ENCODE assay signal across 27 cellular contexts in the genomic region with DNA sequence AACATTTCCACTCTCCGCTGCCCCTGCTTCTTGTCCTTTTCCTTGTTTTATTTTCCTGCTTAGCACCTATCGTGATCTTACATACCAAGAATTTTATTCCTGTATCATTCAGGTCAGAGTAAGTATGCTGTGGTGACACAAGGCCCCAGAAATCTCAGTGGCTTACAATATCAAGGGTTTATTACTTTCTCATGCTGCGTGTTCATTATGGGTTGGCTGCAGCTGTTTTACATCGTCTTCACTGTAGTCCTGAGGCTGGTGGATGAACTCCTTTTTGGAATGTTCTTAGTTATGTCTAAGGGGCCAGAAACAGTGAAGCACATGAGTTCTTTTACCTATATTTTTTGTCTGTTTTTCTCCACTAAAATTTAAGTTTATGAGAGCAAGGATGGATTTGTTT.
"Had no signal": no experiment of that assay in that cellular context is flagged by ENCODE, and none has a peak within 500 bp of the region (broad histone marks: within the 10 kb centered on the region; RNA-seq: fewer than 3 reads in every experiment).

No MANE protein-coding gene starts in this region.

- DNase-seq: activated B cell treated with CpG ODN at 0.5 μM for 24 hours; activated CD4-positive, alpha-beta T cell treated with anti-CD3 and anti-CD28 coated beads for 1 hour; activated CD4-positive, alpha-beta T cell treated with anti-CD3 and anti-CD28 coated beads, Interleukin-2, amount 10 ng/mL, durations not matched to agents 24 days and 14 days; activated CD4-positive, alpha-beta T cell treated with anti-CD3 and anti-CD28 coated beads, Interleukin-2, amount 50 U/mL, for 48 hours; activated CD8-positive, alpha-beta memory T cell treated with anti-CD3 and anti-CD28 coated beads, Interleukin-2, amount 10 ng/mL, durations not matched to agents 7 days and 5 days; activated effector memory CD4-positive, alpha-beta T cell treated with anti-CD3 and anti-CD28 coated beads, Interleukin-2, amount 50 U/mL, for 16 hours; activated naive CD4-positive, alpha-beta T cell treated with Interleukin-2 at 50 U/mL for 16 hours; activated naive CD8-positive, alpha-beta T cell treated with anti-CD3 and anti-CD28 coated beads, Interleukin-2, amount 50 U/mL, for 24 hours; activated T-cell treated with anti-CD3 and anti-CD28 coated beads, Interleukin-2, amount 50 U/mL, for 24 hours; amniotic stem cell; brain microvascular endothelial cell; Kasumi-1; KBM-7; NCI-H1092; NCI-H1417; NCI-H2029; NCI-H446; NCI-H524; PC-3; SHP77 treated with DMSO at 0.1 percent for 48 hours; T-cell; T-helper 2 cell; T1000 had no signal

- H3K36me3 Mint-ChIP-seq: activated CD8-positive, alpha-beta memory T cell treated with anti-CD3 and anti-CD28 coated beads, Interleukin-2, amount 10 ng/mL, durations not matched to agents 7 days and 5 days; activated naive CD4-positive, alpha-beta T cell treated with anti-CD3 and anti-CD28 coated beads, Interleukin-2, amount 50 U/mL, for 72 hours had no signal

- H3K4me3 Mint-ChIP-seq: activated B cell treated with CpG ODN at 0.5 μM for 24 hours; activated CD4-positive, alpha-beta T cell treated with anti-CD3 and anti-CD28 coated beads, Interleukin-2, amount 10 ng/mL, durations not matched to agents 24 days and 14 days; activated CD8-positive, alpha-beta memory T cell treated with anti-CD3 and anti-CD28 coated beads, Interleukin-2, amount 10 ng/mL, durations not matched to agents 7 days and 5 days; activated naive CD8-positive, alpha-beta T cell treated with anti-CD3 and anti-CD28 coated beads, Interleukin-2, amount 50 U/mL, for 24 hours; activated T-cell treated with anti-CD3 and anti-CD28 coated beads, Interleukin-2, amount 50 U/mL, for 24 hours; T-cell had no signal

- H3K27me3 Mint-ChIP-seq: activated B cell treated with CpG ODN at 0.5 μM for 24 hours; activated CD8-positive, alpha-beta memory T cell treated with anti-CD3 and anti-CD28 coated beads, Interleukin-2, amount 10 ng/mL, durations not matched to agents 7 days and 5 days; activated naive CD8-positive, alpha-beta T cell treated with anti-CD3 and anti-CD28 coated beads, Interleukin-2, amount 50 U/mL, for 24 hours; activated T-cell treated with anti-CD3 and anti-CD28 coated beads, Interleukin-2, amount 50 U/mL, for 24 hours; T-cell had no signal

- ATAC-seq: activated CD8-positive, alpha-beta memory T cell treated with anti-CD3 and anti-CD28 coated beads, Interleukin-2, amount 10 ng/mL, durations not matched to agents 7 days and 5 days; activated naive CD4-positive, alpha-beta T cell treated with anti-CD3 and anti-CD28 coated beads, Interleukin-2, amount 50 U/mL, for 72 hours; activated naive CD8-positive, alpha-beta T cell treated with anti-CD3 and anti-CD28 coated beads, Interleukin-2, amount 50 U/mL, for 24 hours; PC-3; T-cell had no signal

- H3K27ac ChIP-seq: ascending aorta, brain microvascular endothelial cell, cardiac muscle cell had no signal

- H3K9me3 ChIP-seq: ascending aorta had no signal

- FAIRE-seq: TTC549 had no signal

- H3K4me3 ChIP-seq: ascending aorta, cardiac muscle cell had no signal

- H3K4me1 Mint-ChIP-seq: activated B cell treated with CpG ODN at 0.5 μM for 24 hours; activated CD4-positive, alpha-beta T cell treated with anti-CD3 and anti-CD28 coated beads, Interleukin-2, amount 10 ng/mL, durations not matched to agents 24 days and 14 days; activated CD8-positive, alpha-beta memory T cell treated with anti-CD3 and anti-CD28 coated beads, Interleukin-2, amount 10 ng/mL, durations not matched to agents 7 days and 5 days; activated naive CD8-positive, alpha-beta T cell treated with anti-CD3 and anti-CD28 coated beads, Interleukin-2, amount 50 U/mL, for 24 hours; T-cell had no signal

- H3K27ac Mint-ChIP-seq: activated B cell treated with CpG ODN at 0.5 μM for 24 hours; activated CD4-positive, alpha-beta T cell treated with anti-CD3 and anti-CD28 coated beads, Interleukin-2, amount 10 ng/mL, durations not matched to agents 24 days and 14 days; activated CD8-positive, alpha-beta memory T cell treated with anti-CD3 and anti-CD28 coated beads, Interleukin-2, amount 10 ng/mL, durations not matched to agents 7 days and 5 days; activated naive CD4-positive, alpha-beta T cell treated with anti-CD3 and anti-CD28 coated beads, Interleukin-2, amount 50 U/mL, for 72 hours; activated naive CD8-positive, alpha-beta T cell treated with anti-CD3 and anti-CD28 coated beads, Interleukin-2, amount 50 U/mL, for 24 hours; activated T-cell treated with anti-CD3 and anti-CD28 coated beads, Interleukin-2, amount 50 U/mL, for 24 hours; T-cell had no signal

- H3K4me1 ChIP-seq: ascending aorta had no signal

- H3K27me3 ChIP-seq: ascending aorta, brain microvascular endothelial cell, cardiac muscle cell had no signal

- H3K9me3 Mint-ChIP-seq: activated B cell treated with CpG ODN at 0.5 μM for 24 hours; activated CD4-positive, alpha-beta T cell treated with anti-CD3 and anti-CD28 coated beads, Interleukin-2, amount 10 ng/mL, durations not matched to agents 24 days and 14 days; activated naive CD4-positive, alpha-beta T cell treated with anti-CD3 and anti-CD28 coated beads, Interleukin-2, amount 50 U/mL, for 72 hours; activated naive CD8-positive, alpha-beta T cell treated with anti-CD3 and anti-CD28 coated beads, Interleukin-2, amount 50 U/mL, for 24 hours; activated T-cell treated with anti-CD3 and anti-CD28 coated beads, Interleukin-2, amount 50 U/mL, for 24 hours; T-cell had no signal

- H3K36me3 ChIP-seq: cardiac muscle cell had no signal
